ENCODE assay signal across 22 cellular contexts in the genomic region with DNA sequence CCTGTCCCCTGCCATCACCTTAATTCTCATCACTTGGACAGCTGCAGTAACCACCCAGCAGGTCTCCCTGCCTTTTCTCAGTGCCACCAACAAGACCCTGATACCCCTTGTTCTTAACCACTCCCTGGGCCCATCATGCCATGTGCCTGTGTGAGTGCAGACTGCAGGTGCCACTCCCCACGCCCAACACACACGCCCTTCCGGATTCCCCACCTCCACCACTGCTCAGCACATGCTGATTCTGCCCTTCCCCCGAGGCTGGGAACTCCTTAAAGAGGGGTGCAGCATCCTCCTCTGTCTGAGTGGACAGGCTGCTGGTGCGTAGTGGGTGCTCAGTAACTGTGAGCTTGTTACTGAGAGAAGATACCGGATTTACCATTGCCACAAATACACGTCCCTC. TPM values are rescaled to one million over a fixed set of nuclear protein-coding genes. Genes with fewer than 3 reads are reported as not detected.
DNase-seq lines count a peak whose midpoint lies in the region; TF ChIP-seq lines count a peak whose summit lies in the region.
"Had no signal": no experiment of that assay in that cellular context is flagged by ENCODE, and none has a peak within 500 bp of the region (broad histone marks: within the 10 kb centered on the region; RNA-seq: fewer than 3 reads in every experiment).

No MANE protein-coding gene starts in this region.

- H3K4me1 Mint-ChIP-seq in activated CD4-positive, alpha-beta T cell treated with anti-CD3 and anti-CD28 coated beads, Interleukin-2, amount 10 ng/mL, durations not matched to agents 7 days and 5 days: peaks cover 66% of the 10 kb centered on the region
- no peaks in the 10 kb centered on the region for H3K4me1 Mint-ChIP-seq in Calu3 (ENCODE audit: low read depth, unreplicated experiment)
- peaks cover 41% of the 10 kb centered on the region for H3K4me1 Mint-ChIP-seq in activated T-helper 2 cell treated with anti-CD3 and anti-CD28 coated beads, Interferon-gamma antibody, Interleukin-2, Interleukin-4, amounts not matched to agents 10 μg/mL and 5 μg/mL and 100 μg/mL, durations not matched to agents 14 hours and 24 hours and 36 hours (ENCODE audit: low read depth)
- H3K4me1 Mint-ChIP-seq in nephron progenitor cell: no peaks in the 10 kb centered on the region

- H3K27me3 ChIP-seq in tibial artery: no peaks in the 10 kb centered on the region
- H3K27me3 ChIP-seq: hepatocyte, right atrium auricular region, suprapubic skin, uterus had no signal

- no peak overlapping the region for H3K27ac ChIP-seq in tibial artery
- H3K27ac ChIP-seq: hepatocyte, parathyroid adenoma, right atrium auricular region, suprapubic skin, uterus, WERI-Rb-1 had no signal

- H3K27ac Mint-ChIP-seq in activated CD4-positive, alpha-beta T cell treated with anti-CD3 and anti-CD28 coated beads, Interleukin-2, amount 10 ng/mL, durations not matched to agents 7 days and 5 days: peak overlapping the region; percentile 87
- H3K27ac Mint-ChIP-seq in Calu3 (ENCODE audit: unreplicated experiment) (peak overlapping the region; percentile 66), nephron progenitor cell (peak overlapping the region; percentile 75)
- H3K27ac Mint-ChIP-seq in activated T-helper 2 cell treated with anti-CD3 and anti-CD28 coated beads, Interferon-gamma antibody, Interleukin-2, Interleukin-4, amounts not matched to agents 10 μg/mL and 5 μg/mL and 100 μg/mL, durations not matched to agents 14 hours and 24 hours and 36 hours: peak overlapping the region; percentile 63
- H3K27ac Mint-ChIP-seq: activated T-cell treated with anti-CD3 and anti-CD28 coated beads, Interleukin-2, amount 50 U/mL, for 72 hours; B cell had no signal

- CTCF ChIA-PET in activated CD4-positive, alpha-beta T cell treated with anti-CD3 and anti-CD28 coated beads, Interleukin-2, amount 10 ng/mL, durations not matched to agents 7 days and 5 days (lab: Charles Lee): interaction anchor here (0.7 to 1.4 kb wide), 3 partner anchors 11 to 70 kb away, joined by 3 to 7 read pairs (median 4); no protein-coding TSS in a partner anchor
- CTCF ChIA-PET in Calu3 (lab: Charles Lee): no interaction called here

- peak; percentile 28 for DNase-seq in activated CD4-positive, alpha-beta T cell treated with anti-CD3 and anti-CD28 coated beads, Interleukin-2, amount 10 ng/mL, durations not matched to agents 7 days and 5 days
- DNase-seq in activated CD4-positive, alpha-beta T cell treated with anti-CD3 and anti-CD28 coated beads, Interleukin-2, amount 50 U/mL, for 4 hours: no peak
- DNase-seq in Calu3: no peak
- no peak for DNase-seq in activated T-helper 2 cell treated with anti-CD3 and anti-CD28 coated beads, Interferon-gamma antibody, Interleukin-2, Interleukin-4, amounts not matched to agents 10 μg/mL and 5 μg/mL and 100 μg/mL, durations not matched to agents 14 hours and 24 hours and 36 hours (ENCODE audit: low spot score)
- no peak for DNase-seq in nephron progenitor cell
- DNase-seq in activated CD8-positive, alpha-beta memory T cell treated with anti-CD3 and anti-CD28 coated beads, Interleukin-2, amount 50 U/mL, for 4 hours: no peak
- DNase-seq in tibial artery: no peak
- DNase-seq in NCI-H345 (lab: John Stamatoyannopoulos, UW): no peak
- DNase-seq: activated T-cell treated with anti-CD3 and anti-CD28 coated beads, Interleukin-2, amount 50 U/mL, for 72 hours; DND-41; effector CD4-positive, alpha-beta T cell; Kasumi-1; NCI-H1694 treated with DMSO at 0.1 percent for 48 hours; NCI-H2171 treated with DMSO at 0.1 percent for 48 hours; T-helper 9 cell; uterus; WERI-Rb-1 had no signal

- intact Hi-C loops in Calu3 (cut with micrococcal nuclease; ENCODE audit: unreplicated experiment) (no loop called here), tibial artery (cut with DNase I; ENCODE audit: low total_unique reads) (loop anchor here (5.0 kb wide), 1 partner anchor 84 kb away; a partner anchor contains a TSS)
- intact Hi-C loops in activated T-helper 2 cell treated with anti-CD3 and anti-CD28 coated beads, Interferon-gamma antibody, Interleukin-2, Interleukin-4, amounts not matched to agents 10 μg/mL and 5 μg/mL and 100 μg/mL, durations not matched to agents 14 hours and 24 hours and 36 hours (cut with micrococcal nuclease): loop anchor here (5.0 kb wide), 1 partner anchor 84 kb away; a partner anchor contains a TSS

- no peak for TF ChIP-seq CTCF in Calu3 (IDR thresholded peaks at IDR 0.05; ENCODE audit: unreplicated experiment)
- TF ChIP-seq CTCF in nephron progenitor cell (IDR thresholded peaks at IDR 0.05): no peak
- no peak for TF ChIP-seq CTCF in tibial artery (IDR thresholded peaks at IDR 0.05)

- peaks cover 64 to 89% (median 74%) of the 10 kb centered on the region in 3 donors for H3K36me3 ChIP-seq in tibial artery
- H3K36me3 ChIP-seq: uterus had no signal

- peaks cover 0 to 30% (median 20%) of the 10 kb centered on the region in 4 donors for H3K4me1 ChIP-seq in tibial artery
- H3K4me1 ChIP-seq: parathyroid adenoma, uterus had no signal

- H3K27me3 Mint-ChIP-seq in activated CD4-positive, alpha-beta T cell treated with anti-CD3 and anti-CD28 coated beads, Interleukin-2, amount 10 ng/mL, durations not matched to agents 7 days and 5 days: no peaks in the 10 kb centered on the region
- H3K27me3 Mint-ChIP-seq in Calu3 (ENCODE audit: unreplicated experiment) (no peaks in the 10 kb centered on the region), nephron progenitor cell (ENCODE audit: low read depth, poor library complexity) (no peaks in the 10 kb centered on the region)
- no peaks in the 10 kb centered on the region for H3K27me3 Mint-ChIP-seq in activated T-helper 2 cell treated with anti-CD3 and anti-CD28 coated beads, Interferon-gamma antibody, Interleukin-2, Interleukin-4, amounts not matched to agents 10 μg/mL and 5 μg/mL and 100 μg/mL, durations not matched to agents 14 hours and 24 hours and 36 hours (ENCODE audit: low read depth)
- H3K27me3 Mint-ChIP-seq: B cell had no signal

- H3K9me3 Mint-ChIP-seq in activated CD4-positive, alpha-beta T cell treated with anti-CD3 and anti-CD28 coated beads, Interleukin-2, amount 10 ng/mL, durations not matched to agents 7 days and 5 days: no peaks in the 10 kb centered on the region
- H3K9me3 Mint-ChIP-seq in Calu3 (ENCODE audit: low read depth, unreplicated experiment) (no peaks in the 10 kb centered on the region), nephron progenitor cell (no peaks in the 10 kb centered on the region)
- no peaks in the 10 kb centered on the region for H3K9me3 Mint-ChIP-seq in activated T-helper 2 cell treated with anti-CD3 and anti-CD28 coated beads, Interferon-gamma antibody, Interleukin-2, Interleukin-4, amounts not matched to agents 10 μg/mL and 5 μg/mL and 100 μg/mL, durations not matched to agents 14 hours and 24 hours and 36 hours
- H3K9me3 Mint-ChIP-seq: activated T-cell treated with anti-CD3 and anti-CD28 coated beads, Interleukin-2, amount 50 U/mL, for 72 hours had no signal

- no peaks in the 10 kb centered on the region for H3K9me3 ChIP-seq in tibial artery
- H3K9me3 ChIP-seq: right atrium auricular region, suprapubic skin, uterus had no signal

- POLR2A ChIA-PET in activated CD4-positive, alpha-beta T cell treated with anti-CD3 and anti-CD28 coated beads, Interleukin-2, amount 10 ng/mL, durations not matched to agents 7 days and 5 days (lab: Charles Lee): no interaction called here

- H3K36me3 Mint-ChIP-seq in activated CD4-positive, alpha-beta T cell treated with anti-CD3 and anti-CD28 coated beads, Interleukin-2, amount 10 ng/mL, durations not matched to agents 7 days and 5 days (ENCODE audit: low read depth): peaks cover 62% of the 10 kb centered on the region
- H3K36me3 Mint-ChIP-seq in Calu3 (ENCODE audit: insufficient read depth, unreplicated experiment) (peaks cover 82% of the 10 kb centered on the region), nephron progenitor cell (ENCODE audit: low read depth) (peaks cover 39% of the 10 kb centered on the region)
- H3K36me3 Mint-ChIP-seq in activated T-helper 2 cell treated with anti-CD3 and anti-CD28 coated beads, Interferon-gamma antibody, Interleukin-2, Interleukin-4, amounts not matched to agents 10 μg/mL and 5 μg/mL and 100 μg/mL, durations not matched to agents 14 hours and 24 hours and 36 hours (ENCODE audit: low read depth): peaks cover 60% of the 10 kb centered on the region

- no TSS peak for BruUV-seq in Calu3 (replicated peaks; lab: Mats Ljungman, UMichigan)

- H3K4me3 Mint-ChIP-seq in activated CD4-positive, alpha-beta T cell treated with anti-CD3 and anti-CD28 coated beads, Interleukin-2, amount 10 ng/mL, durations not matched to agents 7 days and 5 days: peak overlapping the region; percentile 26
- H3K4me3 Mint-ChIP-seq in Calu3 (ENCODE audit: low read depth, unreplicated experiment) (no peak overlapping the region), nephron progenitor cell (no peak overlapping the region)
- H3K4me3 Mint-ChIP-seq in activated T-helper 2 cell treated with anti-CD3 and anti-CD28 coated beads, Interferon-gamma antibody, Interleukin-2, Interleukin-4, amounts not matched to agents 10 μg/mL and 5 μg/mL and 100 μg/mL, durations not matched to agents 14 hours and 24 hours and 36 hours (ENCODE audit: low read depth): no peak overlapping the region
- H3K4me3 Mint-ChIP-seq: activated T-cell treated with anti-CD3 and anti-CD28 coated beads, Interleukin-2, amount 50 U/mL, for 72 hours; B cell had no signal

- no peak overlapping the region for H3K4me3 ChIP-seq in tibial artery
- H3K4me3 ChIP-seq: hepatocyte, right atrium auricular region, suprapubic skin, uterus had no signal

RNA-seq across cellular contexts. Expression of a gene that starts 52.4 kb away (rescaled TPM):
- total RNA-seq in activated CD4-positive, alpha-beta T cell treated with anti-CD3 and anti-CD28 coated beads, Interleukin-2, amount 10 ng/mL, durations not matched to agents 7 days and 5 days: 10 to 100 TPM; 10.9 to 11.8 TPM
- 2.9 and 3.0 TPM in 2 replicates for total RNA-seq in Calu3 (2022)
- total RNA-seq in activated T-helper 2 cell treated with anti-CD3 and anti-CD28 coated beads, Interferon-gamma antibody, Interleukin-2, Interleukin-4, amounts not matched to agents 10 μg/mL and 5 μg/mL and 100 μg/mL, durations not matched to agents 14 hours and 24 hours and 36 hours: 8.5 and 9.1 TPM in 2 replicates
